Comparison of ENCODE assay signal across 9 cellular contexts in genomic region chr5:140131967-140132409, GRCh38. TPM values are rescaled to one million over a fixed set of nuclear protein-coding genes. Genes with fewer than 3 reads are reported as not detected.
DNase-seq lines count a peak whose midpoint lies in the region; ATAC-seq and TF ChIP-seq lines count a peak whose summit lies in the region.
"Had no signal": no experiment of that assay in that cellular context is flagged by ENCODE, and none has a peak within 500 bp of the region (broad histone marks: within the 10 kb centered on the region; RNA-seq: fewer than 3 reads in every experiment).

No MANE protein-coding gene starts in this region.

- peak overlapping the region; percentile 10 for H3K27ac ChIP-seq in KOPT-K1 (ENCODE audit: low read depth, low read length, poor library complexity, severe bottlenecking)

- peaks cover 28% of the 10 kb centered on the region for H3K4me1 Mint-ChIP-seq in memory B cell

- DNase-seq in COLO829 (ENCODE audit: low spot score) (peak; percentile 76), memory B cell (ENCODE audit: low spot score in 2 of 2) (no peak), NAMALWA (ENCODE audit: low spot score) (no peak), T1000 (lab: John Stamatoyannopoulos, UW) (no peak)
- DNase-seq in activated naive CD4-positive, alpha-beta T cell treated with anti-CD3 and anti-CD28 coated beads, Interleukin-2, amount 50 U/mL, for 72 hours (ENCODE audit: low spot score in 2 of 2) = peak in 1 of 2 donors; percentile 3
- DNase-seq in effector CD8-positive, alpha-beta T cell (lab: John Stamatoyannopoulos, UW) = no peak
- DNase-seq: effector CD4-positive, alpha-beta T cell had no signal

- ATAC-seq in activated naive CD4-positive, alpha-beta T cell treated with anti-CD3 and anti-CD28 coated beads, Interleukin-2, amount 50 U/mL, for 72 hours = peak; percentile 90 to 95
- ATAC-seq in memory B cell (ENCODE audit: low read depth) (peak; percentile 66), GM18505 (IDR thresholded peaks at IDR 0.05; ENCODE audit: unreplicated experiment) (no peak)

- no peak overlapping the region for H3K4me3 Mint-ChIP-seq in memory B cell

- no peaks in the 10 kb centered on the region for H3K9me3 Mint-ChIP-seq in activated naive CD4-positive, alpha-beta T cell treated with anti-CD3 and anti-CD28 coated beads, Interleukin-2, amount 50 U/mL, for 72 hours
- H3K9me3 Mint-ChIP-seq in memory B cell = no peaks in the 10 kb centered on the region

- H3K27ac Mint-ChIP-seq in activated naive CD4-positive, alpha-beta T cell treated with anti-CD3 and anti-CD28 coated beads, Interleukin-2, amount 50 U/mL, for 72 hours = peak overlapping the region in 1 of 2 donors; percentile 13
- no peak overlapping the region for H3K27ac Mint-ChIP-seq in memory B cell

- H3K36me3 Mint-ChIP-seq in activated naive CD4-positive, alpha-beta T cell treated with anti-CD3 and anti-CD28 coated beads, Interleukin-2, amount 50 U/mL, for 72 hours = no peaks in the 10 kb centered on the region
- H3K36me3 Mint-ChIP-seq in memory B cell = no peaks in the 10 kb centered on the region

- H3K27me3 Mint-ChIP-seq in memory B cell = no peaks in the 10 kb centered on the region

- H3K36me3 ChIP-seq in KOPT-K1 (ENCODE audit: insufficient read depth, low read length) = no peaks in the 10 kb centered on the region

- TF ChIP-seq POLR2A in GM18505 (IDR thresholded peaks at IDR 0.05; ENCODE audit: borderline replicate concordance, extremely low read depth, insufficient read depth, insufficient read length) = no peak

- no peaks in the 10 kb centered on the region for H3K9me3 ChIP-seq in KOPT-K1 (ENCODE audit: insufficient read depth, low read length, poor library complexity, severe bottlenecking)

RNA-seq across cellular contexts. Expression of gene IGIP, which starts 6.3 kb away (rescaled TPM):
- 1 to 10 TPM; 1.8 to 3.2 TPM for total RNA-seq in activated naive CD4-positive, alpha-beta T cell treated with anti-CD3 and anti-CD28 coated beads, Interleukin-2, amount 50 U/mL, for 72 hours

RNA-seq across cellular contexts. Expression of gene PURA, which starts 18.1 kb away (rescaled TPM):
- 10 to 100 TPM in 1 of 2 donors, 1 to 10 TPM in 1; 7.7 to 11.1 TPM for total RNA-seq in activated naive CD4-positive, alpha-beta T cell treated with anti-CD3 and anti-CD28 coated beads, Interleukin-2, amount 50 U/mL, for 72 hours

RNA-seq across cellular contexts. Expression of gene CYSTM1, which starts 43.0 kb away (rescaled TPM):
- total RNA-seq in activated naive CD4-positive, alpha-beta T cell treated with anti-CD3 and anti-CD28 coated beads, Interleukin-2, amount 50 U/mL, for 72 hours = 10 to 100 TPM; 10.8 to 18.8 TPM
